In the genomic region with DNA sequence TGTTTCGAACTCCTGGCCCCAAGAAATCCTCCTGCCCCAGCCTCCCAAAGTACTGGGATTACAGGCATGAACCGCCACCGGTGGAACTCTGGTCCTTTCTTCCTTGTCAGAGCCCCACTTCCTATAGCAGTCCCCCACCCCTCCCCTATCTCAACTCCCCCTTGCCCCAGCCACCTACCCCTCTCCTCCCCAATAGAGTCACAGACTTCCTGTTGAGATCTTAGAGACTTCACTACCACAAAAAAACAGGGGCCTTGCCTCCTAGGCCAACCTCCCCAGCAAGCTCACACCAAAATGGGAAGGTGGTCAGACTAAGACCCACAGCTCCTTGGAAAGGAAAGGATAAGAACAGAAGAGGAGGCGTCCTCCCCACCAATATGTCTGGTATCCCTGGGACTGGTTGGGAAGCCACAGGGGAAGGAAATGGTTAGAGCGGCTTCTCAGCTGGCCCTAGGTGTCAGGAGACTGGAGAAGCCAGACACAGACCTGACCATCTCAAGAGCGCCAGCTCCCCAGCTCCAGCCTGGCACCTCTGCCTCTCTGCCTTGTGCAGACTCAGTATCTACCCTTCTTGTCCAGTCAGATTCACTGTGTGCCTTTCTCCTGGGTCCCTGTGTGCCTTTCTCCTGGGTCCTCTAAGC, we compare ENCODE assay signal across 10 cellular contexts. TPM values are rescaled to one million over a fixed set of nuclear protein-coding genes. Genes with fewer than 3 reads are reported as not detected.
DNase-seq lines count a peak whose midpoint lies in the region; TF ChIP-seq lines count a peak whose summit lies in the region.
"Had no signal": no experiment of that assay in that cellular context is flagged by ENCODE, and none has a peak within 500 bp of the region (broad histone marks: within the 10 kb centered on the region; RNA-seq: fewer than 3 reads in every experiment).

No MANE protein-coding gene starts in this region.

- CTCF ChIA-PET in activated CD4-positive, alpha-beta memory T cell treated with anti-CD3 and anti-CD28 coated beads, Interleukin-2, amount 10 ng/mL, durations not matched to agents 7 days and 5 days (lab: Charles Lee), result interaction anchor here (1.0 to 8.9 kb wide), 21 partner anchors 8 to 143 kb away, joined by 3 to 74 read pairs (median 4); partner anchors contain the start of genes AAAS, CSAD, ESPL1 and MYG1

- H3K4me3 ChIP-seq in Jurkat, Clone E6-1 (ENCODE audit: low read length), result peak overlapping the region; percentile 13

- no peak for TF ChIP-seq POLR2A in erythroblast (IDR thresholded peaks at IDR 0.05; ENCODE audit: low read length)

- DNase-seq in T-helper 1 cell (no peak), immature natural killer cell (peak; percentile 60 to 74 (median 72)), nucleus accumbens (lab: John Stamatoyannopoulos, UW) (no peak), erythroblast (lab: John Stamatoyannopoulos, UW) (no peak), RPMI8226 (no peak)
- DNase-seq in Jurkat, Clone E6-1 (ENCODE audit: low read depth, low spot score), result peak; percentile 58
- DNase-seq in activated CD4-positive, alpha-beta memory T cell treated with anti-CD3 and anti-CD28 coated beads, Interleukin-2, amount 10 ng/mL, durations not matched to agents 7 days and 5 days, result peak; percentile 45
- DNase-seq: gastrocnemius medialis, NCI-H2107 had no signal

- H3K9me3 Mint-ChIP-seq in T-helper 1 cell treated with Interleukin-12 subunit alpha and Interleukin-12 subunit beta and Interleukin-4 antibody, amounts not matched to agents 30 μg/mL and 1 μg/mL, for 36 hours, result no peaks in the 10 kb centered on the region
- no peaks in the 10 kb centered on the region for H3K9me3 Mint-ChIP-seq in activated CD4-positive, alpha-beta memory T cell treated with anti-CD3 and anti-CD28 coated beads, Interleukin-2, amount 10 ng/mL, durations not matched to agents 7 days and 5 days
- no peaks in the 10 kb centered on the region for H3K9me3 Mint-ChIP-seq in immature natural killer cell

- peaks cover 65% of the 10 kb centered on the region for H3K36me3 Mint-ChIP-seq in T-helper 1 cell treated with Interleukin-12 subunit alpha and Interleukin-12 subunit beta and Interleukin-4 antibody, amounts not matched to agents 30 μg/mL and 1 μg/mL, for 36 hours (ENCODE audit: low read depth)
- peaks cover 77% of the 10 kb centered on the region for H3K36me3 Mint-ChIP-seq in activated CD4-positive, alpha-beta memory T cell treated with anti-CD3 and anti-CD28 coated beads, Interleukin-2, amount 10 ng/mL, durations not matched to agents 7 days and 5 days (ENCODE audit: low read depth)
- peaks cover 23 to 69% (median 36%) of the 10 kb centered on the region in 3 donors for H3K36me3 Mint-ChIP-seq in immature natural killer cell

- peaks cover 50% of the 10 kb centered on the region for H3K4me1 Mint-ChIP-seq in T-helper 1 cell treated with Interleukin-12 subunit alpha and Interleukin-12 subunit beta and Interleukin-4 antibody, amounts not matched to agents 30 μg/mL and 1 μg/mL, for 36 hours (ENCODE audit: low read depth)
- H3K4me1 Mint-ChIP-seq in activated CD4-positive, alpha-beta memory T cell treated with anti-CD3 and anti-CD28 coated beads, Interleukin-2, amount 10 ng/mL, durations not matched to agents 7 days and 5 days, result peaks cover 75% of the 10 kb centered on the region
- H3K4me1 Mint-ChIP-seq in immature natural killer cell, result peaks cover 56 to 63% of the 10 kb centered on the region in 2 donors

- peak overlapping the region; percentile 70 for H3K4me3 Mint-ChIP-seq in T-helper 1 cell treated with Interleukin-12 subunit alpha and Interleukin-12 subunit beta and Interleukin-4 antibody, amounts not matched to agents 30 μg/mL and 1 μg/mL, for 36 hours
- H3K4me3 Mint-ChIP-seq in activated CD4-positive, alpha-beta memory T cell treated with anti-CD3 and anti-CD28 coated beads, Interleukin-2, amount 10 ng/mL, durations not matched to agents 7 days and 5 days, result peak overlapping the region; percentile 57
- H3K4me3 Mint-ChIP-seq in immature natural killer cell, result peak overlapping the region; percentile 59 to 86 (median 74)

- H3K27me3 Mint-ChIP-seq in T-helper 1 cell treated with Interleukin-12 subunit alpha and Interleukin-12 subunit beta and Interleukin-4 antibody, amounts not matched to agents 30 μg/mL and 1 μg/mL, for 36 hours (ENCODE audit: low read depth), result no peaks in the 10 kb centered on the region
- no peaks in the 10 kb centered on the region for H3K27me3 Mint-ChIP-seq in activated CD4-positive, alpha-beta memory T cell treated with anti-CD3 and anti-CD28 coated beads, Interleukin-2, amount 10 ng/mL, durations not matched to agents 7 days and 5 days
- peaks cover 0 to 3% (median 1%) of the 10 kb centered on the region in 3 donors for H3K27me3 Mint-ChIP-seq in immature natural killer cell (ENCODE audit: low read depth in 3 of 3)

- peak overlapping the region; percentile 71 for H3K27ac Mint-ChIP-seq in T-helper 1 cell treated with Interleukin-12 subunit alpha and Interleukin-12 subunit beta and Interleukin-4 antibody, amounts not matched to agents 30 μg/mL and 1 μg/mL, for 36 hours
- peak overlapping the region; percentile 84 for H3K27ac Mint-ChIP-seq in activated CD4-positive, alpha-beta memory T cell treated with anti-CD3 and anti-CD28 coated beads, Interleukin-2, amount 10 ng/mL, durations not matched to agents 7 days and 5 days
- peak overlapping the region; percentile 29 to 83 (median 64) for H3K27ac Mint-ChIP-seq in immature natural killer cell

- POLR2A ChIA-PET in activated CD4-positive, alpha-beta memory T cell treated with anti-CD3 and anti-CD28 coated beads, Interleukin-2, amount 10 ng/mL, durations not matched to agents 7 days and 5 days (lab: Charles Lee), result interaction anchor here (0.6 to 14.6 kb wide), 17 partner anchors 9 to 147 kb away, joined by 3 to 263 read pairs (median 5); partner anchors contain the start of genes AAAS, CSAD, ESPL1 and ITGB7

RNA-seq across cellular contexts. Expression of gene ITGB7, which starts 8.5 kb away (rescaled TPM):
- polyA plus RNA-seq in Jurkat, Clone E6-1 (2012; ENCODE audit: insufficient read depth, insufficient read length), result 7.0 TPM
- total RNA-seq in activated CD4-positive, alpha-beta memory T cell treated with anti-CD3 and anti-CD28 coated beads, Interleukin-2, amount 10 ng/mL, durations not matched to agents 7 days and 5 days, result 100 to 1,000 TPM; 780 to 786 TPM
- polyA plus RNA-seq in immature natural killer cell, result 100 to 1,000 TPM; 289 to 390 (median 389) TPM

RNA-seq across cellular contexts. Expression of gene CSAD, which starts 17.9 kb away (rescaled TPM):
- 13.0 TPM for polyA plus RNA-seq in Jurkat, Clone E6-1 (2012; ENCODE audit: insufficient read depth, insufficient read length)
- total RNA-seq in activated CD4-positive, alpha-beta memory T cell treated with anti-CD3 and anti-CD28 coated beads, Interleukin-2, amount 10 ng/mL, durations not matched to agents 7 days and 5 days, result 10 to 100 TPM; 28.6 to 31.0 TPM
- 1 to 10 TPM in 2 of 3 donors, under 1 TPM in 1; 0.85 to 3.8 (median 2.6) TPM for polyA plus RNA-seq in immature natural killer cell

RNA-seq across cellular contexts. Expression of gene ZNF740, which starts 18.1 kb away (rescaled TPM):
- 37.8 TPM for polyA plus RNA-seq in Jurkat, Clone E6-1 (2012; ENCODE audit: insufficient read depth, insufficient read length)
- total RNA-seq in activated CD4-positive, alpha-beta memory T cell treated with anti-CD3 and anti-CD28 coated beads, Interleukin-2, amount 10 ng/mL, durations not matched to agents 7 days and 5 days, result 10 to 100 TPM; 33.7 to 45.5 TPM
- polyA plus RNA-seq in immature natural killer cell, result 1 to 10 TPM; 2.0 to 5.1 (median 2.6) TPM

RNA-seq across cellular contexts. Expression of gene RARG, which starts 33.4 kb away (rescaled TPM):
- polyA plus RNA-seq in Jurkat, Clone E6-1 (2012; ENCODE audit: insufficient read depth, insufficient read length), result 8.4 TPM
- total RNA-seq in activated CD4-positive, alpha-beta memory T cell treated with anti-CD3 and anti-CD28 coated beads, Interleukin-2, amount 10 ng/mL, durations not matched to agents 7 days and 5 days, result 10 to 100 TPM; 46.1 to 47.4 TPM
- 10 to 100 TPM in 1 of 3 donors, 1 to 10 TPM in 2; 2.9 to 10.1 (median 4.7) TPM for polyA plus RNA-seq in immature natural killer cell

Comparison
In these comparisons a context has a peak if more than half of its experiments do, and no peak if none do; other contexts are left out.
1. DNase-seq: peak in Jurkat, Clone E6-1 (single experiment), activated CD4-positive, alpha-beta memory T cell treated with anti-CD3 and anti-CD28 coated beads, Interleukin-2, amount 10 ng/mL, durations not matched to agents 7 days and 5 days (single experiment) and immature natural killer cell (3 of 3); none in T-helper 1 cell (0 of 5), nucleus accumbens (0 of 56), erythroblast (0 of 2) and RPMI8226 (single experiment).
2. Peak in every context shown above with its lines, with median percentiles within 50 percentile points of each other: H3K27ac Mint-ChIP-seq and H3K4me3 Mint-ChIP-seq.